8 cellular contexts compared by ENCODE assay signal in the genomic region with DNA sequence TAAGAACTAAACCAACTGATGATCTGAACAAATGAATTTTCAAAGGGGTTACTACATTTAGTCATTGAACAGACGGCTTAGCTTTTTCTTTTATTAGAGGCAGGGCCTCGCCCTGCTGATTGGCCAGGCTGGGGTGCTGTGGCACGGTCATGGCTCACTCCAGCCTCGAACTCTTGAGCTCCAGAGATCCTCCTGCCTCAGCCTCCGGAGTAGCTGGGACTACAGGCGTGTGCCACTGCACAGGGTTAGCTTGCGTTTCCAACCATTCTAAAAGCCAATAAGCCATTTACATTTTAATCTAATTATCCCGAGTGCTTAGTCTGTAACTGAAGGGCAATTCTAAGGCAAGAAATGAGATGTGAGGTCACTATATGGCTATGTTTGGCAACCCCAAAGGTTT. TPM values are rescaled to one million over a fixed set of nuclear protein-coding genes. Genes with fewer than 3 reads are reported as not detected.
DNase-seq lines count a peak whose midpoint lies in the region; ATAC-seq, FAIRE-seq and TF ChIP-seq lines count a peak whose summit lies in the region.

No MANE protein-coding gene starts in this region.

- CTCF ChIA-PET in GM12878 (lab: Yijun Ruan, JAX), result interaction anchor here (0.8 to 3.2 kb wide), 4 partner anchors 52 to 657 kb away, joined by 3 to 16 read pairs (median 8); no protein-coding TSS in a partner anchor

- peak overlapping the region; percentile 94 to 100 (median 99) for H3K27ac ChIP-seq in BLaER1 treated with 17β-estradiol and CSF1 and Interleukin-3, amounts not matched to agents 10 nM and 100 nM
- H3K27ac ChIP-seq in GM12878 (ENCODE audit: control insufficient read depth, insufficient read depth) (peak overlapping the region; percentile 98), lung (ENCODE audit: low read depth in 1 of 2, low read length in 1 of 2) (peak overlapping the region; percentile 92 to 97), urinary bladder (ENCODE audit: low read depth) (peak overlapping the region; percentile 71)

- H3K9me3 ChIP-seq in BLaER1 treated with 17β-estradiol and CSF1 and Interleukin-3, amounts not matched to agents 10 nM and 100 nM (replicated peaks in 1 of 11), result peaks cover 0 to under 1% (median 0%) of the 10 kb centered on the region in 11 experiments; a peak in 3 of 22 replicates
- no peaks in the 10 kb centered on the region for H3K9me3 ChIP-seq in Loucy (ENCODE audit: insufficient read depth, low read depth, low read length)
- H3K9me3 ChIP-seq in GM12878 (replicated peaks; ENCODE audit: control insufficient read depth, insufficient read depth, low read length), result no peaks in the 10 kb centered on the region
- peaks cover 0 to 3% of the 10 kb centered on the region in 2 donors for H3K9me3 ChIP-seq in lung (ENCODE audit: control insufficient read depth in 2 of 2, insufficient read depth in 1 of 2, low read length in 1 of 2)

- H3K79me2 ChIP-seq in Loucy (ENCODE audit: insufficient read depth, low read length) (peaks cover 33% of the 10 kb centered on the region), GM12878 (ENCODE audit: control insufficient read depth, insufficient read depth, low read length) (peaks cover 38% of the 10 kb centered on the region)

- peak overlapping the region; percentile 97 to 100 (median 99) for H3K9ac ChIP-seq in BLaER1 treated with 17β-estradiol and CSF1 and Interleukin-3, amounts not matched to agents 10 nM and 100 nM
- H3K9ac ChIP-seq in Loucy (ENCODE audit: low read depth, low read length, poor library complexity, severe bottlenecking) (peak overlapping the region; percentile 88), GM12878 (ENCODE audit: control insufficient read depth, insufficient read depth, low read length) (peak overlapping the region; percentile 95)

- no peak overlapping the region for H2AFZ ChIP-seq in Loucy (ENCODE audit: low read length)
- H2AFZ ChIP-seq in GM12878 (ENCODE audit: control insufficient read depth, low read depth, low read length), result no peak overlapping the region

- 0 out of 2 replicates have a peak, but pooled peaks cover 2% of the 10 kb centered on the region for H3F3A ChIP-seq in Loucy (ENCODE audit: low read depth)

- intact Hi-C loops in GM12878 (cut with micrococcal nuclease; ENCODE audit: unreplicated experiment), result loop anchor here (2.0 to 5.0 kb wide), 5 partner anchors 104 to 899 kb away; partner anchors contain the start of genes MPLKIP, SUGCT and YAE1

- SMC1A ChIA-PET in GM12878 (lab: Charles Lee; ENCODE audit: uncharacterized antibody, unreplicated experiment), result interaction anchor here (0.7 to 3.0 kb wide), 12 partner anchors 9 to 691 kb away, joined by 3 to 13 read pairs (median 3); no protein-coding TSS in a partner anchor

- peaks cover 14 to 23% (median 18%) of the 10 kb centered on the region in 10 experiments for H3K4me1 ChIP-seq in BLaER1 treated with 17β-estradiol and CSF1 and Interleukin-3, amounts not matched to agents 10 nM and 100 nM
- H3K4me1 ChIP-seq in Loucy (ENCODE audit: insufficient read depth, low read length, poor library complexity, severe bottlenecking) (peaks cover 22% of the 10 kb centered on the region), GM12878 (ENCODE audit: control insufficient read depth, insufficient read depth, low read length) (peaks cover 9% of the 10 kb centered on the region; the same call in 1 of the 2 replicates), lung (ENCODE audit: control insufficient read depth in 2 of 2, insufficient read depth in 2 of 2, low read length in 2 of 2) (peaks cover 0 to 3% of the 10 kb centered on the region in 2 donors), urinary bladder (ENCODE audit: insufficient read depth) (no peaks in the 10 kb centered on the region)

- DNase-seq in GM12878 (ENCODE audit: low read depth, low spot score) (no peak), lung (ENCODE audit: low spot score) (no peak), GM19238 (ENCODE audit: insufficient read length, low spot score) (no peak)

- TF ChIP-seq POLR2A in GM12878 (IDR thresholded peaks at IDR 0.05; ENCODE audit: low read depth, low read length), result no peak

- no peaks in the 10 kb centered on the region for H3K27me3 ChIP-seq in BLaER1 treated with 17β-estradiol and CSF1 and Interleukin-3, amounts not matched to agents 10 nM and 100 nM
- H3K27me3 ChIP-seq in Loucy (ENCODE audit: insufficient read depth, low read length, poor library complexity, severe bottlenecking) (no peaks in the 10 kb centered on the region), GM12878 (replicated peaks in 1 of 2; ENCODE audit: control insufficient read depth in 2 of 2, insufficient read depth in 2 of 2, low read length in 1 of 2) (no peaks in the 10 kb centered on the region), lung (ENCODE audit: control insufficient read depth, insufficient read depth) (no peaks in the 10 kb centered on the region)

- WGBS in GM12878 (ENCODE audit: insufficient coverage, insufficient replicate concordance, low lambda C conversion rate, missing lambda C conversion rate), result 10% methylated on average over 8 of the region's 8 CpGs
- 57 to 70% methylated on average over 8 of the region's 8 CpGs for WGBS in lung, 2 donors
- 54% methylated on average over 8 of the region's 8 CpGs for WGBS in urinary bladder

- H3K4me2 ChIP-seq in BLaER1 treated with 17β-estradiol and CSF1 and Interleukin-3, amounts not matched to agents 10 nM and 100 nM, result peak overlapping the region; percentile 75 to 93 (median 90)
- H3K4me2 ChIP-seq in Loucy (ENCODE audit: low read depth, low read length, poor library complexity, severe bottlenecking) (peak overlapping the region; percentile 86), GM12878 (ENCODE audit: control insufficient read depth, insufficient read depth) (peak overlapping the region; percentile 64)

- H3K36me3 ChIP-seq in BLaER1 treated with 17β-estradiol and CSF1 and Interleukin-3, amounts not matched to agents 10 nM and 100 nM, result no peaks in the 10 kb centered on the region
- no peaks in the 10 kb centered on the region for H3K36me3 ChIP-seq in Loucy (ENCODE audit: insufficient read depth, low read length)
- H3K36me3 ChIP-seq in GM12878 (ENCODE audit: control insufficient read depth in 2 of 2, insufficient read depth in 2 of 2, low read length in 1 of 2), result no peaks in the 10 kb centered on the region
- no peaks in the 10 kb centered on the region for H3K36me3 ChIP-seq in lung (ENCODE audit: control insufficient read depth in 2 of 2, insufficient read depth in 2 of 2, low read length in 2 of 2)
- H3K36me3 ChIP-seq in urinary bladder (ENCODE audit: insufficient read depth), result no peaks in the 10 kb centered on the region

- peaks cover 21 to 33% (median 31%) of the 10 kb centered on the region in 11 experiments for H4K20me1 ChIP-seq in BLaER1 treated with 17β-estradiol and CSF1 and Interleukin-3, amounts not matched to agents 10 nM and 100 nM
- H4K20me1 ChIP-seq in Loucy (ENCODE audit: insufficient read depth, low read length, poor library complexity, severe bottlenecking), result peaks cover 28% of the 10 kb centered on the region
- H4K20me1 ChIP-seq in GM12878 (ENCODE audit: control insufficient read depth, insufficient read depth), result no peaks in the 10 kb centered on the region; the same call in 1 of the 2 replicates

- RAD21 ChIA-PET in GM12878 (lab: Charles Lee; ENCODE audit: unreplicated experiment), result interaction anchor here (0.7 to 4.1 kb wide), 7 partner anchors 9 to 186 kb away, joined by 3 to 23 read pairs (median 4); partner anchors contain the start of genes MPLKIP and SUGCT

- no peak for ATAC-seq in GM12878
- ATAC-seq in lung (ENCODE audit: insufficient read depth, low FRiP score), result no peak
- no peak for ATAC-seq in GM19463 (IDR thresholded peaks at IDR 0.05; ENCODE audit: unreplicated experiment)
- ATAC-seq in GM21619 (IDR thresholded peaks at IDR 0.05; ENCODE audit: unreplicated experiment), result no peak

- POLR2A ChIA-PET in GM12878 (lab: Charles Lee), result interaction anchor here (0.7 to 2.7 kb wide), 8 partner anchors 9 to 1580 kb away, joined by 4 to 13 read pairs (median 5); no protein-coding TSS in a partner anchor

- H3K4me3 ChIP-seq in BLaER1 treated with 17β-estradiol and CSF1 and Interleukin-3, amounts not matched to agents 10 nM and 100 nM, result peak overlapping the region; percentile 63 to 97 (median 84)
- H3K4me3 ChIP-seq in Loucy (ENCODE audit: low read length, poor library complexity, severe bottlenecking), result peak overlapping the region; percentile 82
- peak overlapping the region; percentile 74 for H3K4me3 ChIP-seq in GM12878
- no peak overlapping the region for H3K4me3 ChIP-seq in lung
- peak overlapping the region; percentile 45 for H3K4me3 ChIP-seq in urinary bladder (ENCODE audit: low read depth, low read length)

- BruUV-seq in GM12878 (replicated peaks; lab: Mats Ljungman, UMichigan), result no TSS peak

- in situ Hi-C loops in GM12878 (cut with MboI), result no loop called here

- FAIRE-seq in GM12878 (lab: Jason Lieb, UNC), result no peak

- TF ChIP-seq RAD21 in GM12878 (IDR thresholded peaks at IDR 0.05; ENCODE audit: insufficient read depth, low read depth, low read length), result no peak

- no peak for TF ChIP-seq CTCF in Loucy (conservative IDR thresholded peaks at IDR 0.05; ENCODE audit: low read length)
- no peak for TF ChIP-seq CTCF in GM12878 (IDR thresholded peaks at IDR 0.05 in 2 of 3, conservative IDR thresholded peaks at IDR 0.05 in 1 of 3; ENCODE audit: control insufficient read depth in 2 of 3, extremely low read depth in 1 of 3, insufficient read depth in 1 of 3, low read depth in 3 of 3, low read length in 3 of 3)
- TF ChIP-seq CTCF in lung (IDR thresholded peaks at IDR 0.05; ENCODE audit: control extremely low read depth, extremely low read depth), result no peak

- TF ChIP-seq EP300 in GM12878 (IDR thresholded peaks at IDR 0.05; ENCODE audit: borderline replicate concordance in 1 of 2, control insufficient read depth in 1 of 2, low read depth in 2 of 2, low read length in 2 of 2), result no peak

- H3K9me2 ChIP-seq in Loucy (replicated peaks; ENCODE audit: low read depth, low read length), result no peaks in the 10 kb centered on the region

RNA-seq across cellular contexts. Expression of gene CDK13, which starts 1.7 kb away (rescaled TPM):
- total RNA-seq in GM12878 (2013; cell fraction: nucleolus; rRNA removed), result 305 and 318 TPM in 2 replicates
- 37.3 and 37.5 TPM in 2 replicates for total RNA-seq in GM12878 (2014; rRNA removed)
- total RNA-seq in GM12878 (2014; rRNA removed; fragmentation: Illumina TruSeq; extraction: Trizol), result 43.4 and 50.2 TPM in 2 replicates
- 30.9 and 35.2 TPM in 2 replicates for total RNA-seq in GM12878 (2021)
- polyA plus RNA-seq in GM12878 (2011; ENCODE audit: low read depth), result 23.1 TPM
- 43.2 and 44.4 TPM in 2 replicates for polyA plus RNA-seq in GM12878 (2011; rRNA removed)
- polyA plus RNA-seq in GM12878 (2011; cell fraction: cytosol; rRNA removed), result 27.5 and 30.6 TPM in 2 replicates
- 47.1 and 58.2 TPM in 2 replicates for polyA plus RNA-seq in GM12878 (2011; cell fraction: nucleus; rRNA removed)
- 25.4 and 29.7 TPM in 2 replicates for polyA plus RNA-seq in GM12878 (2012)
- 40.6 and 47.6 TPM in 2 replicates for polyA plus RNA-seq in GM12878 (2014; fragmentation: Illumina TruSeq; extraction: Trizol)
- 10 to 100 TPM; 10.8 to 14.2 TPM for polyA plus RNA-seq in GM12878 (2014; fragmentation: Nextera tagmentation; extraction: Ambion mirVana)
- polyA plus RNA-seq in GM12878 (2014; rRNA removed), result 20.8 and 21.1 TPM in 2 replicates
- polyA plus RNA-seq in GM12878 (2016; fragmentation: Nextera tagmentation; extraction: Ambion mirVana), result 10 to 100 TPM; 11.1 to 15.0 TPM
- 97.4 and 106 TPM in 2 replicates for polyA minus RNA-seq in GM12878 (2011; rRNA and poly(A)+ RNA removed)
- 26.7 and 27.9 TPM in 2 replicates for polyA minus RNA-seq in GM12878 (2011; cell fraction: cytosol; rRNA and poly(A)+ RNA removed)
- polyA minus RNA-seq in GM12878 (2011; cell fraction: nucleus; rRNA and poly(A)+ RNA removed), result 66.0 and 120 TPM in 2 replicates
- total RNA-seq in lung, result 100 to 1,000 TPM in 1 of 2 donors, 10 to 100 TPM in 1; 43.3 to 124 TPM
- 10 to 100 TPM; 13.3 to 18.3 TPM for polyA plus RNA-seq in lung
- total RNA-seq in urinary bladder, result 149 TPM
- polyA plus RNA-seq in urinary bladder, result 17.5 TPM
